1 cellular context compared by ENCODE assay signal in the genomic region with DNA sequence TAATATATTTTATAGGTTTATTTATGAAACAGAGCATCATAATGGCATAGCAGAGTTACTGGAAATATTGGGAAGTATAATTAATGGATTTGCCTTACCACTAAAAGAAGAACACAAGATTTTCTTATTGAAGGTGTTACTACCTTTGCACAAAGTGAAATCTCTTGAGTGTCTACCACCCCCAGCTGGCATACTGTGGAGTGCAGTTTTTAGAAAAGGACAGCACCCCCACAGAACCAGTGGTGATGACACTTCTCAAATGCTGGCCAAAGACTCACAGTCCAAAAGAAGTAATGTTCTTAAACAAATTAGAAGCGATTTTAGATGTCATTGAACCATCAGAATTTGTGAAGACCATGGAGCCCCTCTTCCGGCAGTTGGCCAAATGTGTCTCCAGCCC.
TF ChIP-seq lines count a peak whose summit lies in the region.

No MANE protein-coding gene starts in this region.

TF ChIP-seq in HepG2, 621 proteins besides CTCF, POLR2A, EP300 and RAD21:
- TF ChIP-seq STAG1 (CRISPR knock-in tag; IDR thresholded peaks at IDR 0.05) (peak; percentile 29), TERF1 (CRISPR knock-in tag; IDR thresholded peaks at IDR 0.05) (no peak)
